Comparison of ENCODE assay signal across 8 cellular contexts in genomic region chr19:12495002-12495802, GRCh38. TPM values are rescaled to one million over a fixed set of nuclear protein-coding genes. Genes with fewer than 3 reads are reported as not detected.
DNase-seq lines count a peak whose midpoint lies in the region; ATAC-seq and TF ChIP-seq lines count a peak whose summit lies in the region.

No MANE protein-coding gene starts in this region.

- TF ChIP-seq CTCF in osteoblast (IDR thresholded peaks at IDR 0.05; ENCODE audit: extremely low read depth, low read depth, low read length) (no peak), testis (IDR thresholded peaks at IDR 0.05) (peak in 1 of 3 experiments; percentile 10)

- H3K4me2 ChIP-seq in osteoblast (ENCODE audit: insufficient read depth, low read length): peak overlapping the region; percentile 99

- peak overlapping the region; percentile 97 for H2AFZ ChIP-seq in osteoblast (ENCODE audit: low read length)

- peaks cover 14% of the 10 kb centered on the region for H3K9me3 Mint-ChIP-seq in activated naive CD8-positive, alpha-beta T cell treated with anti-CD3 and anti-CD28 coated beads, Interleukin-2, amount 10 ng/mL, durations not matched to agents 7 days and 5 days

- H3K9me3 ChIP-seq in osteoblast (ENCODE audit: low read depth, low read length) (no peaks in the 10 kb centered on the region), testis (no peaks in the 10 kb centered on the region)

- peaks cover 11% of the 10 kb centered on the region for H3K4me1 ChIP-seq in osteoblast (ENCODE audit: insufficient read depth, low read length)
- no peaks in the 10 kb centered on the region for H3K4me1 ChIP-seq in testis

- POLR2A ChIA-PET in activated naive CD8-positive, alpha-beta T cell treated with anti-CD3 and anti-CD28 coated beads, Interleukin-2, amount 10 ng/mL, durations not matched to agents 7 days and 5 days (lab: Charles Lee): interaction anchor here (0.6 to 2.2 kb wide), 17 partner anchors 8 to 795 kb away, joined by 3 to 12 read pairs (median 4); partner anchors contain the start of genes ZNF136, ZNF442, ZNF443 and ZNF563

- H4K20me1 ChIP-seq in osteoblast (ENCODE audit: insufficient read depth, low read length): no peaks in the 10 kb centered on the region

- H3K27ac Mint-ChIP-seq in activated naive CD8-positive, alpha-beta T cell treated with anti-CD3 and anti-CD28 coated beads, Interleukin-2, amount 10 ng/mL, durations not matched to agents 7 days and 5 days: peak overlapping the region; percentile 88

- peak overlapping the region; percentile 78 for H3K4me3 ChIP-seq in osteoblast (ENCODE audit: insufficient read depth, low read length)
- peak overlapping the region; percentile 68 to 70 for H3K4me3 ChIP-seq in testis

- ATAC-seq in GM21515 (IDR thresholded peaks at IDR 0.05; ENCODE audit: unreplicated experiment) (peak; percentile 91), SK-N-SH treated with all-trans-retinoic acid at 6 μM for 48 hours (peak; percentile 99), Right ventricle myocardium inferior (peak; percentile 100)
- peak; percentile 99 for ATAC-seq in activated naive CD8-positive, alpha-beta T cell treated with anti-CD3 and anti-CD28 coated beads, Interleukin-2, amount 10 ng/mL, durations not matched to agents 7 days and 5 days (ENCODE audit: low read depth)

- H3K27ac ChIP-seq in osteoblast (ENCODE audit: low read depth, low read length) (no peak overlapping the region), testis (peak overlapping the region; percentile 72 to 73)

- H3K27me3 ChIP-seq in osteoblast (ENCODE audit: insufficient read depth, low read length): no peaks in the 10 kb centered on the region
- H3K27me3 ChIP-seq in testis: no peaks in the 10 kb centered on the region

- DNase-seq in CMK (ENCODE audit: low read depth) (peak; percentile 70), LoVo (ENCODE audit: low spot score) (peak; percentile 97), Right ventricle myocardium inferior (ENCODE audit: missing footprints) (peak; percentile 96), osteoblast (ENCODE audit: insufficient read length, low spot score, missing footprints) (peak; percentile 97), testis (peak; percentile 97)
- DNase-seq in activated naive CD8-positive, alpha-beta T cell treated with anti-CD3 and anti-CD28 coated beads, Interleukin-2, amount 10 ng/mL, durations not matched to agents 7 days and 5 days: peak; percentile 91

- H3K36me3 ChIP-seq in osteoblast (ENCODE audit: insufficient read depth, low read length): no peaks in the 10 kb centered on the region
- no peaks in the 10 kb centered on the region for H3K36me3 ChIP-seq in testis (ENCODE audit: low read depth, missing control alignments)

- peak overlapping the region; percentile 93 for H3K4me3 Mint-ChIP-seq in activated naive CD8-positive, alpha-beta T cell treated with anti-CD3 and anti-CD28 coated beads, Interleukin-2, amount 10 ng/mL, durations not matched to agents 7 days and 5 days

- H3K36me3 Mint-ChIP-seq in activated naive CD8-positive, alpha-beta T cell treated with anti-CD3 and anti-CD28 coated beads, Interleukin-2, amount 10 ng/mL, durations not matched to agents 7 days and 5 days: peaks cover 3% of the 10 kb centered on the region

- WGBS in testis, 2 donors: 1 to 2% methylated on average over 17 to 36 of the region's 51 CpGs

- no peak for TF ChIP-seq POLR2A in testis (IDR thresholded peaks at IDR 0.05)

- no peaks in the 10 kb centered on the region for H3K27me3 Mint-ChIP-seq in activated naive CD8-positive, alpha-beta T cell treated with anti-CD3 and anti-CD28 coated beads, Interleukin-2, amount 10 ng/mL, durations not matched to agents 7 days and 5 days

- H3K79me2 ChIP-seq in osteoblast (ENCODE audit: insufficient read depth, low read length): no peaks in the 10 kb centered on the region

- intact Hi-C loops in Right ventricle myocardium inferior (cut with DNase I): loop anchor here (5.0 kb wide), 1 partner anchor 57 kb away; the partner anchor contains the start of gene ZNF564
- intact Hi-C loops in testis (cut with DNase I; ENCODE audit: low total_unique reads): no loop called here

- peaks cover 12% of the 10 kb centered on the region for H3K4me1 Mint-ChIP-seq in activated naive CD8-positive, alpha-beta T cell treated with anti-CD3 and anti-CD28 coated beads, Interleukin-2, amount 10 ng/mL, durations not matched to agents 7 days and 5 days

TF ChIP-seq in SK-N-SH treated with all-trans-retinoic acid at 6 μM for 48 hours, 23 proteins besides CTCF, POLR2A, EP300 and RAD21:
- TF ChIP-seq ZFP3 (CRISPR knock-in tag; IDR thresholded peaks at IDR 0.05) (0 out of 2 replicates have a peak, but pooled peaks have one; percentile 12), TSHZ2 (CRISPR knock-in tag; IDR thresholded peaks at IDR 0.05) (peak; percentile 60; the same call in 1 of the 2 replicates), ZNF70 (CRISPR knock-in tag; IDR thresholded peaks at IDR 0.05) (no peak)

RNA-seq across cellular contexts. Expression of gene ZNF709, which starts 10.6 kb away (rescaled TPM):
- total RNA-seq in activated naive CD8-positive, alpha-beta T cell treated with anti-CD3 and anti-CD28 coated beads, Interleukin-2, amount 10 ng/mL, durations not matched to agents 7 days and 5 days: 1 to 10 TPM; 4.9 to 5.0 TPM
- total RNA-seq in Right ventricle myocardium inferior (2.1 TPM), osteoblast (5.0 and 5.1 TPM in 2 replicates), testis (10 to 100 TPM in 1 of 2 donors, 1 to 10 TPM in 1; 8.1 to 21.7 TPM)
- polyA plus RNA-seq in testis (ENCODE audit: insufficient read depth, low read depth, low replicate concordance): 14.6 TPM

RNA-seq across cellular contexts. Expression of gene ZNF443, which starts 54.4 kb away (rescaled TPM):
- total RNA-seq in activated naive CD8-positive, alpha-beta T cell treated with anti-CD3 and anti-CD28 coated beads, Interleukin-2, amount 10 ng/mL, durations not matched to agents 7 days and 5 days: 1 to 10 TPM; 6.9 to 7.1 TPM
- 1.9 TPM for total RNA-seq in Right ventricle myocardium inferior
- total RNA-seq in osteoblast: 2.5 and 2.7 TPM in 2 replicates
- total RNA-seq in testis: 1 to 10 TPM; 4.1 to 5.0 TPM
- polyA plus RNA-seq in testis (ENCODE audit: insufficient read depth, low read depth, low replicate concordance): 2.2 TPM

RNA-seq across cellular contexts. Expression of gene ZNF564, which starts 56.1 kb away (rescaled TPM):
- total RNA-seq in activated naive CD8-positive, alpha-beta T cell treated with anti-CD3 and anti-CD28 coated beads, Interleukin-2, amount 10 ng/mL, durations not matched to agents 7 days and 5 days: 10 to 100 TPM; 18.1 to 19.0 TPM
- total RNA-seq in Right ventricle myocardium inferior (10.3 TPM), osteoblast (7.4 and 9.0 TPM in 2 replicates), testis (10 to 100 TPM; 10.7 to 18.0 TPM)
- polyA plus RNA-seq in testis (ENCODE audit: insufficient read depth, low read depth, low replicate concordance): 4.6 TPM
